ENCODE assay signal across 9 cellular contexts in genomic region chr5:134100283-134101011, GRCh38. TPM values are rescaled to one million over a fixed set of nuclear protein-coding genes. Genes with fewer than 3 reads are reported as not detected.
DNase-seq lines count a peak whose midpoint lies in the region; ATAC-seq, FAIRE-seq and TF ChIP-seq lines count a peak whose summit lies in the region.
"Had no signal": no experiment of that assay in that cellular context is flagged by ENCODE, and none has a peak within 500 bp of the region (broad histone marks: within the 10 kb centered on the region; RNA-seq: fewer than 3 reads in every experiment).

No MANE protein-coding gene starts in this region.

- no peak for TF ChIP-seq CTCF in D721Med (IDR thresholded peaks at IDR 0.05; ENCODE audit: insufficient read depth, missing control alignments)

- peaks cover 3% of the 10 kb centered on the region for H3K36me3 Mint-ChIP-seq in activated T-helper 1 cell treated with anti-CD3 and anti-CD28 coated beads, Interleukin-12 subunit alpha, Interleukin-12 subunit beta, Interleukin-2, Interleukin-4 antibody, amounts not matched to agents 30 ng/mL and 10 ng/mL and 1 ng/mL, durations not matched to agents 14 hours and 24 hours and 36 hours (ENCODE audit: low read depth)

- peak overlapping the region; percentile 5 for H3K4me3 Mint-ChIP-seq in activated T-helper 1 cell treated with anti-CD3 and anti-CD28 coated beads, Interleukin-12 subunit alpha, Interleukin-12 subunit beta, Interleukin-2, Interleukin-4 antibody, amounts not matched to agents 30 ng/mL and 10 ng/mL and 1 ng/mL, durations not matched to agents 14 hours and 24 hours and 36 hours
- H3K4me3 Mint-ChIP-seq: neural crest cell had no signal

- H3K27ac Mint-ChIP-seq in activated T-helper 1 cell treated with anti-CD3 and anti-CD28 coated beads, Interleukin-12 subunit alpha, Interleukin-12 subunit beta, Interleukin-2, Interleukin-4 antibody, amounts not matched to agents 30 ng/mL and 10 ng/mL and 1 ng/mL, durations not matched to agents 14 hours and 24 hours and 36 hours = peak overlapping the region; percentile 73

- peaks cover 55% of the 10 kb centered on the region for H3K4me1 Mint-ChIP-seq in activated T-helper 1 cell treated with anti-CD3 and anti-CD28 coated beads, Interleukin-12 subunit alpha, Interleukin-12 subunit beta, Interleukin-2, Interleukin-4 antibody, amounts not matched to agents 30 ng/mL and 10 ng/mL and 1 ng/mL, durations not matched to agents 14 hours and 24 hours and 36 hours (ENCODE audit: low read depth)

- ATAC-seq in GM21786 (IDR thresholded peaks at IDR 0.05; ENCODE audit: unreplicated experiment) = peak; percentile 80

- no peak for FAIRE-seq in D721Med (lab: Jason Lieb, UNC)

- H3K9me3 Mint-ChIP-seq in activated T-helper 1 cell treated with anti-CD3 and anti-CD28 coated beads, Interleukin-12 subunit alpha, Interleukin-12 subunit beta, Interleukin-2, Interleukin-4 antibody, amounts not matched to agents 30 ng/mL and 10 ng/mL and 1 ng/mL, durations not matched to agents 14 hours and 24 hours and 36 hours = no peaks in the 10 kb centered on the region
- H3K9me3 Mint-ChIP-seq: neural crest cell had no signal

- DNase-seq in ELR (ENCODE audit: low read depth) (peak; percentile 76), NCI-H1048 (lab: John Stamatoyannopoulos, UW) (peak; percentile 62), islet precursor cell (peak; percentile 94), OCI-M2 (lab: John Stamatoyannopoulos, UW; ENCODE audit: unreplicated experiment) (no peak), D721Med (ENCODE audit: insufficient read length, low spot score) (no peak)
- peak; percentile 77 for DNase-seq in activated T-helper 1 cell treated with anti-CD3 and anti-CD28 coated beads, Interleukin-12 subunit alpha, Interleukin-12 subunit beta, Interleukin-2, Interleukin-4 antibody, amounts not matched to agents 30 ng/mL and 10 ng/mL and 1 ng/mL, durations not matched to agents 14 hours and 24 hours and 36 hours (ENCODE audit: low spot score)
- DNase-seq in stimulated activated CD8-positive, alpha-beta memory T cell treated with anti-CD3 and anti-CD28 coated beads, Interleukin-7, amount 100 ng/mL, for 4 hours (ENCODE audit: low read depth in 2 of 2) = peak; percentile 78

- intact Hi-C loops in activated T-helper 1 cell treated with anti-CD3 and anti-CD28 coated beads, Interleukin-12 subunit alpha, Interleukin-12 subunit beta, Interleukin-2, Interleukin-4 antibody, amounts not matched to agents 30 ng/mL and 10 ng/mL and 1 ng/mL, durations not matched to agents 14 hours and 24 hours and 36 hours (cut with micrococcal nuclease) = loop anchor here (1.0 to 5.0 kb wide), 6 partner anchors 11 to 127 kb away; partner anchors contain the start of gene PPP2CA

- peaks cover 34% of the 10 kb centered on the region for H3K27me3 Mint-ChIP-seq in activated T-helper 1 cell treated with anti-CD3 and anti-CD28 coated beads, Interleukin-12 subunit alpha, Interleukin-12 subunit beta, Interleukin-2, Interleukin-4 antibody, amounts not matched to agents 30 ng/mL and 10 ng/mL and 1 ng/mL, durations not matched to agents 14 hours and 24 hours and 36 hours (ENCODE audit: insufficient read depth)

RNA-seq across cellular contexts. Expression of gene TCF7, which starts 14.0 kb away (rescaled TPM):
- 76.3 and 77.2 TPM in 2 replicates for total RNA-seq in activated T-helper 1 cell treated with anti-CD3 and anti-CD28 coated beads, Interleukin-12 subunit alpha, Interleukin-12 subunit beta, Interleukin-2, Interleukin-4 antibody, amounts not matched to agents 30 ng/mL and 10 ng/mL and 1 ng/mL, durations not matched to agents 14 hours and 24 hours and 36 hours

Comparison
In these comparisons a context has a peak if more than half of its experiments do, and no peak if none do; other contexts are left out.
1. DNase-seq: peak in ELR (single experiment), NCI-H1048 (single experiment), activated T-helper 1 cell treated with anti-CD3 and anti-CD28 coated beads, Interleukin-12 subunit alpha, Interleukin-12 subunit beta, Interleukin-2, Interleukin-4 antibody, amounts not matched to agents 30 ng/mL and 10 ng/mL and 1 ng/mL, durations not matched to agents 14 hours and 24 hours and 36 hours (single experiment), islet precursor cell (single experiment) and stimulated activated CD8-positive, alpha-beta memory T cell treated with anti-CD3 and anti-CD28 coated beads, Interleukin-7, amount 100 ng/mL, for 4 hours (2 of 2); none in OCI-M2 (single experiment) and D721Med (single experiment).